Comparison of ENCODE assay signal across 8 cellular contexts in the genomic region with DNA sequence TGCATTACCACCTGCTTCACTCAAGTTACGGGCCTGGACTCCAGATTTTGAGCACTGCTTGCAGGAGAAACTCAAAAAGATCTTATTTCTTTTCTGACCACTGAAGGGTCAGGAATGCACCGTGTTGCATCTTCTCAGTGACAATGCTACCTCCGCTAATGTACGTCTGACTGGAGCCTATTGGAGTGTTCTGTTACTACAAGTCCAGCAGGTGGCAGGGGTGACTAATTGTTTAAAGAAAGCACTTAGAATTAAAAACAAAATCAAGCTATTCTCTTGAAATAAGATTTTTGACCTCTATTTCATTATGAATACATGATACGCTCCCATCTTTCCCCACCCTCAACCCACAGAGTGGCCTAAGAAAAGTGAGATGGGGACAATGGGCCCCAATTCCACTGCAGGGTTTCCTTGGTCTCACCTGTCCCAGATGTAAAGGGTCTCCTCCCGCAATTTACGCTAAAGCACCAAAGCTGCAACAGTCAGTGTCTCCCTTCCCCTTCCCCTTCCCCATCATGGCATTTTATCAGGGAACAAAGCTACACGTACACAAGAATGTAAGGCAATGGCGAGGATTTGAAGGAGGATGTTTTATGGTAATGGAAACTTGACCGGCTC. TPM values are rescaled to one million over a fixed set of nuclear protein-coding genes. Genes with fewer than 3 reads are reported as not detected.
A peak's percentile ranks its signal among the peaks of the same experiment; 100 is the strongest.
DNase-seq lines count a peak whose midpoint lies in the region; ATAC-seq and TF ChIP-seq lines count a peak whose summit lies in the region.

No MANE protein-coding gene starts in this region.

- H3K4me3 ChIP-seq in cardiac muscle cell, result no peak overlapping the region

- H3K27ac ChIP-seq in 22Rv1 (no peak overlapping the region), cardiac muscle cell (no peak overlapping the region)

- TF ChIP-seq CTCF in 22Rv1 (IDR thresholded peaks at IDR 0.05) (peak; percentile 80), GM12873 (IDR thresholded peaks at IDR 0.05; ENCODE audit: insufficient read depth, low read depth, low read length, missing control alignments) (peak; percentile 53), cardiac muscle cell (IDR thresholded peaks at IDR 0.05; ENCODE audit: low read depth, low read length) (peak; percentile 57)

- ATAC-seq in GM19324 (IDR thresholded peaks at IDR 0.05; ENCODE audit: low FRiP score, unreplicated experiment), result no peak

- no peaks in the 10 kb centered on the region for H3K36me3 ChIP-seq in cardiac muscle cell

- H3K27me3 ChIP-seq in cardiac muscle cell, result peaks cover 9% of the 10 kb centered on the region

- no peaks in the 10 kb centered on the region for H3K9me3 ChIP-seq in cardiac muscle cell (ENCODE audit: low read depth)

- H3K4me1 ChIP-seq in cardiac muscle cell (ENCODE audit: low read depth), result no peaks in the 10 kb centered on the region

- DNase-seq in NCI-H1417 treated with DMSO at 0.1 percent for 48 hours (lab: John Stamatoyannopoulos, UW) (peak; percentile 47), SW480 (ENCODE audit: low spot score) (peak; percentile 66), cardiac muscle cell (ENCODE audit: low read depth in 1 of 2, low spot score in 1 of 2) (peak; percentile 66 to 78), stromal cell of bone marrow (ENCODE audit: low read depth) (peak; percentile 44), midbrain (lab: John Stamatoyannopoulos, UW) (no peak)

RNA-seq across cellular contexts. Expression of gene TBPL2, which starts 2.2 kb away (rescaled TPM):
- not detected in 2 replicates for total RNA-seq in cardiac muscle cell
- polyA plus RNA-seq in cardiac muscle cell, result not detected in 2 replicates

RNA-seq across cellular contexts. Expression of gene ATG14, which starts 26.5 kb away (rescaled TPM):
- 8.0 and 11.7 TPM in 2 replicates for total RNA-seq in cardiac muscle cell
- polyA plus RNA-seq in cardiac muscle cell, result 2.5 and 3.7 TPM in 2 replicates
